In genomic region chr9:14311940-14312572, GRCh38 we compare ENCODE assay signal across 9 cellular contexts. TPM values are rescaled to one million over a fixed set of nuclear protein-coding genes. Genes with fewer than 3 reads are reported as not detected.
DNase-seq lines count a peak whose midpoint lies in the region; ATAC-seq, FAIRE-seq and TF ChIP-seq lines count a peak whose summit lies in the region.
"Had no signal": no experiment of that assay in that cellular context is flagged by ENCODE, and none has a peak within 500 bp of the region (broad histone marks: within the 10 kb centered on the region; RNA-seq: fewer than 3 reads in every experiment).

No MANE protein-coding gene starts in this region.

- H3K4me1 ChIP-seq in H1 (replicated peaks in 1 of 4; ENCODE audit: control insufficient read depth in 3 of 4, insufficient read depth in 4 of 4, low read length in 3 of 4) (peaks cover 2 to 7% (median 5%) of the 10 kb centered on the region in 4 experiments; a peak in 5 of 7 replicates), mesodermal cell (ENCODE audit: control insufficient read depth, insufficient read depth, low read length, poor library complexity, severe bottlenecking) (peaks cover 3% of the 10 kb centered on the region), upper lobe of left lung (peaks cover 9 to 37% (median 11%) of the 10 kb centered on the region in 4 donors)

- no peak overlapping the region for H2BK15ac ChIP-seq in H1 (ENCODE audit: low read length)

- peaks cover 3% of the 10 kb centered on the region for H3K36me3 Mint-ChIP-seq in activated CD8-positive, alpha-beta memory T cell treated with anti-CD3 and anti-CD28 coated beads, Interleukin-2, amount 10 ng/mL, durations not matched to agents 7 days and 5 days
- peaks cover 2% of the 10 kb centered on the region for H3K36me3 Mint-ChIP-seq in effector memory CD8-positive, alpha-beta T cell (ENCODE audit: insufficient read depth)

- H3K9ac ChIP-seq in H1 (replicated peaks in 1 of 4; ENCODE audit: extremely low read depth in 1 of 4, low read depth in 3 of 4, low read length in 3 of 4) = peak overlapping the region in 1 of 4 experiments; percentile 60; a peak in 1 of 7 replicates

- H3K4me2 ChIP-seq in H1 (ENCODE audit: insufficient read depth in 1 of 2, low read depth in 2 of 2, low read length in 2 of 2) = peak overlapping the region; percentile 83 to 90

- no peak overlapping the region for H2BK12ac ChIP-seq in H1 (ENCODE audit: low read depth, low read length)

- no peak overlapping the region for H3K14ac ChIP-seq in H1 (ENCODE audit: insufficient read length)

- peaks cover 69% of the 10 kb centered on the region for H3K27me3 Mint-ChIP-seq in activated CD8-positive, alpha-beta memory T cell treated with anti-CD3 and anti-CD28 coated beads, Interleukin-2, amount 10 ng/mL, durations not matched to agents 7 days and 5 days
- peaks cover 59 to 67% of the 10 kb centered on the region in 2 donors for H3K27me3 Mint-ChIP-seq in effector memory CD8-positive, alpha-beta T cell

- H3K9me3 Mint-ChIP-seq in activated CD8-positive, alpha-beta memory T cell treated with anti-CD3 and anti-CD28 coated beads, Interleukin-2, amount 10 ng/mL, durations not matched to agents 7 days and 5 days (ENCODE audit: low read depth) = no peaks in the 10 kb centered on the region
- H3K9me3 Mint-ChIP-seq in effector memory CD8-positive, alpha-beta T cell = no peaks in the 10 kb centered on the region

- no peak overlapping the region for H3K4ac ChIP-seq in H1 (replicated peaks; ENCODE audit: insufficient read length, low read depth, low read length)

- peaks cover 0 to 5% (median 0%) of the 10 kb centered on the region in 4 experiments; a peak in 3 of 7 replicates for H3K27me3 ChIP-seq in H1 (replicated peaks in 1 of 4; ENCODE audit: control insufficient read depth in 3 of 4, extremely low read depth in 1 of 4, insufficient read depth in 3 of 4, low read length in 3 of 4)
- peaks cover 0 to 5% (median 0%) of the 10 kb centered on the region in 4 donors for H3K27me3 ChIP-seq in upper lobe of left lung

- no peak for FAIRE-seq in H1 (lab: Jason Lieb, UNC)

- TF ChIP-seq POLR2A in H1 (IDR thresholded peaks at IDR 0.05; ENCODE audit: control extremely low read depth in 1 of 2, low read depth in 2 of 2, low read length in 2 of 2) (no peak), upper lobe of left lung (IDR thresholded peaks at IDR 0.05) (no peak)

- TF ChIP-seq CTCF in H1 (IDR thresholded peaks at IDR 0.05; ENCODE audit: control extremely low read depth in 1 of 3, insufficient read depth in 1 of 3, low read depth in 1 of 3, low read length in 3 of 3) (no peak), upper lobe of left lung (IDR thresholded peaks at IDR 0.05) (no peak)

- H3K36me3 ChIP-seq in H1 (ENCODE audit: control insufficient read depth in 2 of 4, insufficient read depth in 4 of 4, low read length in 3 of 4) (peaks cover 0 to 2% (median 0%) of the 10 kb centered on the region in 4 experiments; a peak in 2 of 8 replicates), mesodermal cell (ENCODE audit: control insufficient read depth, insufficient read depth, low read length) (no peaks in the 10 kb centered on the region), upper lobe of left lung (peaks cover 0 to 1% (median under 1%) of the 10 kb centered on the region in 4 donors)

- peaks cover 0 to 43% of the 10 kb centered on the region in 2 experiments; a peak in 3 of 4 replicates for H3K79me2 ChIP-seq in H1 (ENCODE audit: control insufficient read depth in 1 of 2, insufficient read depth in 2 of 2, low read length in 2 of 2)

- H3K56ac ChIP-seq in H1 (replicated peaks; ENCODE audit: insufficient read length, low read depth, low read length) = no peak overlapping the region

- CTCF ChIA-PET in H1 (lab: Charles Lee; ENCODE audit: partially characterized antibody) = interaction anchor here (0.6 to 2.3 kb wide), 6 partner anchors 41 to 1278 kb away, joined by 3 to 8 read pairs (median 4); no protein-coding TSS in a partner anchor
- CTCF ChIA-PET in activated CD8-positive, alpha-beta memory T cell treated with anti-CD3 and anti-CD28 coated beads, Interleukin-2, amount 10 ng/mL, durations not matched to agents 7 days and 5 days (lab: Charles Lee) = interaction anchor here (1.3 kb wide), 1 partner anchor 42 kb away, joined by 3 read pairs; no protein-coding TSS in a partner anchor

- POLR2A ChIA-PET in H1 (lab: Charles Lee; ENCODE audit: partially characterized antibody) = interaction anchor here (1.8 to 2.6 kb wide), 2 partner anchors 34 to 36 kb away, joined by 5 to 20 read pairs; no protein-coding TSS in a partner anchor

- no peak overlapping the region for H4K5ac ChIP-seq in H1 (ENCODE audit: insufficient read length, low read depth, low read length)

- H2BK120ac ChIP-seq in H1 (replicated peaks; ENCODE audit: low read depth, low read length) = no peak overlapping the region

- DNase-seq in NCI-H748 treated with DMSO at 0.1 percent for 48 hours (lab: John Stamatoyannopoulos, UW) = peak; percentile 39
- DNase-seq in NCI-H748 (lab: John Stamatoyannopoulos, UW; ENCODE audit: unreplicated experiment) = no peak
- DNase-seq in H1 (ENCODE audit: low read depth in 1 of 2, low spot score in 2 of 2) = no peak
- no peak for DNase-seq in upper lobe of left lung
- no peak for DNase-seq in activated CD8-positive, alpha-beta memory T cell treated with anti-CD3 and anti-CD28 coated beads, Interleukin-2, amount 10 ng/mL, durations not matched to agents 7 days and 5 days
- no peak for DNase-seq in effector memory CD8-positive, alpha-beta T cell
- DNase-seq: NCI-H2227 treated with DMSO at 0.1 percent for 48 hours had no signal

- H3K18ac ChIP-seq in H1 (ENCODE audit: extremely low read depth, low read length) = no peak overlapping the region

- no peak overlapping the region for H3K27ac Mint-ChIP-seq in activated CD8-positive, alpha-beta memory T cell treated with anti-CD3 and anti-CD28 coated beads, Interleukin-2, amount 10 ng/mL, durations not matched to agents 7 days and 5 days
- H3K27ac Mint-ChIP-seq in effector memory CD8-positive, alpha-beta T cell = no peak overlapping the region

- H2AK5ac ChIP-seq in H1 (ENCODE audit: low read depth, low read length) = no peak overlapping the region

- TF ChIP-seq EP300 in H1 (IDR thresholded peaks at IDR 0.05; ENCODE audit: borderline replicate concordance in 1 of 2, low read depth in 2 of 2, low read length in 2 of 2) (no peak), upper lobe of left lung (IDR thresholded peaks at IDR 0.05) (no peak)

- no peak overlapping the region for H3K23ac ChIP-seq in H1 (ENCODE audit: insufficient read length)

- H3K79me1 ChIP-seq in H1 (ENCODE audit: low read depth, low read length) = no peaks in the 10 kb centered on the region

- H2AFZ ChIP-seq in H1 (ENCODE audit: low read length) = no peak overlapping the region

- H3K23me2 ChIP-seq in H1 (ENCODE audit: low read depth, low read length) = peaks cover 12% of the 10 kb centered on the region

- ATAC-seq in upper lobe of left lung (ENCODE audit: low FRiP score in 2 of 2) (no peak), GM21576 (IDR thresholded peaks at IDR 0.05; ENCODE audit: unreplicated experiment) (no peak)
- ATAC-seq in activated CD8-positive, alpha-beta memory T cell treated with anti-CD3 and anti-CD28 coated beads, Interleukin-2, amount 10 ng/mL, durations not matched to agents 7 days and 5 days = no peak
- no peak for ATAC-seq in effector memory CD8-positive, alpha-beta T cell (replicated peaks)

- H4K8ac ChIP-seq in H1 (ENCODE audit: extremely low read depth, insufficient read depth, low read length) = no peak overlapping the region

- 19% methylated on average over 6 of the region's 6 CpGs; no CpG with 5 or more reads in 1 of the 2 experiments for WGBS in H1 (ENCODE audit: extremely low coverage in 1 of 2, insufficient coverage in 1 of 2, insufficient read length in 1 of 2, insufficient replicate concordance in 2 of 2, low coverage in 1 of 2, low lambda C conversion rate in 2 of 2, missing lambda C conversion rate in 1 of 2), 2 experiments
- WGBS in mesodermal cell (ENCODE audit: insufficient coverage in 2 of 2), 2 experiments = 0 to 17% methylated on average over 1 of the region's 6 CpGs
- WGBS in upper lobe of left lung, 2 donors = 19 to 34% methylated on average over 6 of the region's 6 CpGs

- H3K4me3 ChIP-seq in H1 (ENCODE audit: extremely low read depth in 1 of 4, insufficient read depth in 2 of 4, low read depth in 3 of 4, low read length in 4 of 4) = peak overlapping the region; percentile 69 to 85 (median 79); a peak in 7 of 8 replicates
- peak overlapping the region; percentile 53 for H3K4me3 ChIP-seq in mesodermal cell (ENCODE audit: extremely low read depth, insufficient read depth, low read length, poor library complexity, severe bottlenecking)
- H3K4me3 ChIP-seq in upper lobe of left lung = peak overlapping the region; percentile 53 to 83 (median 72)

- no peak overlapping the region for H2BK20ac ChIP-seq in H1 (ENCODE audit: low read length)

- no peak overlapping the region for H4K91ac ChIP-seq in H1 (replicated peaks; ENCODE audit: insufficient read length, low read length)

- no peak overlapping the region for H3K4me3 Mint-ChIP-seq in activated CD8-positive, alpha-beta memory T cell treated with anti-CD3 and anti-CD28 coated beads, Interleukin-2, amount 10 ng/mL, durations not matched to agents 7 days and 5 days
- peak overlapping the region in 1 of 2 donors; percentile 40 for H3K4me3 Mint-ChIP-seq in effector memory CD8-positive, alpha-beta T cell

- TF ChIP-seq RAD21 in H1 (IDR thresholded peaks at IDR 0.05 in 1 of 2, conservative IDR thresholded peaks at IDR 0.05 in 1 of 2; ENCODE audit: low read depth in 2 of 2, low read length in 2 of 2) = no peak

- H2BK5ac ChIP-seq in H1 (ENCODE audit: low read depth, low read length) = no peak overlapping the region

- H3K27ac ChIP-seq in H1 (ENCODE audit: low read depth, low read length) = no peak overlapping the region
- no peak overlapping the region for H3K27ac ChIP-seq in mesodermal cell (ENCODE audit: low read depth, low read length, severe bottlenecking)
- H3K27ac ChIP-seq in upper lobe of left lung = peak overlapping the region; percentile 94 to 96 (median 96)

- no peaks in the 10 kb centered on the region for H3K9me3 ChIP-seq in H1 (ENCODE audit: insufficient read depth in 2 of 2, low read depth in 1 of 2, low read length in 1 of 2)
- H3K9me3 ChIP-seq in mesodermal cell (ENCODE audit: control insufficient read depth, low read length) = no peaks in the 10 kb centered on the region
- no peaks in the 10 kb centered on the region for H3K9me3 ChIP-seq in upper lobe of left lung

- no peaks in the 10 kb centered on the region for H4K20me1 ChIP-seq in H1 (replicated peaks in 1 of 2; ENCODE audit: control insufficient read depth in 1 of 2, insufficient read depth in 2 of 2, low read length in 2 of 2)

- H3K4me1 Mint-ChIP-seq in activated CD8-positive, alpha-beta memory T cell treated with anti-CD3 and anti-CD28 coated beads, Interleukin-2, amount 10 ng/mL, durations not matched to agents 7 days and 5 days = peaks cover 19% of the 10 kb centered on the region
- peaks cover 13 to 15% of the 10 kb centered on the region in 2 donors for H3K4me1 Mint-ChIP-seq in effector memory CD8-positive, alpha-beta T cell (ENCODE audit: low read depth in 2 of 2)

RNA-seq across cellular contexts. Expression of gene NFIB, which starts 1.9 kb away (rescaled TPM):
- 11.6 and 13.1 TPM in 2 replicates for total RNA-seq in H1 (2021; fragmentation: NEBNext Ultra II Directional; extraction: Animal tissue kit (Norgen Biotek cat#: 25700))
- polyA plus RNA-seq in H1 (2011; rRNA removed) = 2.1 and 2.6 TPM in 2 replicates
- polyA plus RNA-seq in H1 (2011; cell fraction: cytosol; rRNA removed) = 2.1 TPM
- 14.2 TPM for polyA plus RNA-seq in H1 (2011; cell fraction: nucleus; rRNA removed)
- polyA plus RNA-seq in H1 (2012, experiment 1 of 2) = 3.8 to 6.3 TPM (median 4.5 TPM) in 4 replicates
- 0.62 TPM for polyA plus RNA-seq in H1 (2012, experiment 2 of 2)
- polyA plus RNA-seq in H1 (2013, experiment 1 of 2) = 5.5 TPM
- polyA plus RNA-seq in H1 (2013, experiment 2 of 2) = 4.7 TPM
- 25.7 and 40.9 TPM in 2 replicates for polyA minus RNA-seq in H1 (2011; rRNA and poly(A)+ RNA removed)
- 4.4 TPM for polyA minus RNA-seq in H1 (2011; cell fraction: cytosol; rRNA and poly(A)+ RNA removed)
- polyA minus RNA-seq in H1 (2011; cell fraction: nucleus; rRNA and poly(A)+ RNA removed) = 54.6 TPM
- 1.9 TPM for polyA plus RNA-seq in mesodermal cell (2013, experiment 1 of 2)
- polyA plus RNA-seq in mesodermal cell (2013, experiment 2 of 2) = 1.7 TPM
- 100 to 1,000 TPM in 1 of 6 donors, 10 to 100 TPM in 5; 33.9 to 109 (median 67.5) TPM for total RNA-seq in upper lobe of left lung
- total RNA-seq in activated CD8-positive, alpha-beta memory T cell treated with anti-CD3 and anti-CD28 coated beads, Interleukin-2, amount 10 ng/mL, durations not matched to agents 7 days and 5 days = not detected

Comparison
In these comparisons a context has a peak if more than half of its experiments do, and no peak if none do; other contexts are left out.
1. H3K27ac ChIP-seq: peak in upper lobe of left lung (4 of 4); none in H1 (single experiment) and mesodermal cell (single experiment).
2. RNA of gene NFIB, which starts 1.9 kb away (total RNA-seq): 33.9 to 109 TPM in upper lobe of left lung and 11.6 to 13.1 TPM in H1; not detected in activated CD8-positive, alpha-beta memory T cell treated with anti-CD3 and anti-CD28 coated beads, Interleukin-2, amount 10 ng/mL, durations not matched to agents 7 days and 5 days; every median in the first group is over 10 times any median in the second.
3. Peak in every context shown above with its lines, with median percentiles within 50 percentile points of each other: H3K4me3 ChIP-seq.